Comparison of ENCODE assay signal across 14 cellular contexts in the genomic region with DNA sequence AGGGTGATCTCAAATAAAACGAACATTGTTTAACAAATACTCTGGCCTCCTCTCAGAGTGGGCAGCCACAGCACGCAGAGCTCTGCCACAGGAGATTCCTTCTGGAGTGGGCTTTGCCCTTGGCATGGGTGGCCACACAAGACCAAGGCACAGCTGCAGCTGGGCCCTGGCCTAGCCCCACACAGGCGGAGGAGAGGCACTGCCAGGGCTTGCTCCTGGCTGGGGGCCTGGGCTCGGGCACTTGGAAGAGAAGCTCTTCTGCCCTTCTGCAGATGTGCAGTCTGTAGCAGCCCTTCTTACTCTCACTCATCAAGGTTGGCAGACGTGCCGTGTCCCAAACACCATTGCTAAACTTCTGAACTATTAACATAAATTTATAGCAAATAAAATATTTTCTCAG.
A peak's percentile ranks its signal among the peaks of the same experiment; 100 is the strongest.
DNase-seq lines count a peak whose midpoint lies in the region; ATAC-seq, FAIRE-seq and TF ChIP-seq lines count a peak whose summit lies in the region.
"Had no signal": no experiment of that assay in that cellular context is flagged by ENCODE, and none has a peak within 500 bp of the region (broad histone marks: within the 10 kb centered on the region; RNA-seq: fewer than 3 reads in every experiment).

No MANE protein-coding gene starts in this region.

- peak overlapping the region; percentile 96 for H3K27ac Mint-ChIP-seq in T-helper 2 cell treated with Interferon-gamma antibody and Interleukin-4, amounts not matched to agents 5 μg/mL and 100 μg/mL, for 36 hours
- H3K27ac Mint-ChIP-seq in activated naive CD8-positive, alpha-beta T cell treated with anti-CD3 and anti-CD28 coated beads, Interleukin-2, amount 10 ng/mL, durations not matched to agents 7 days and 5 days: peak overlapping the region; percentile 92

- DNase-seq in T-helper 2 cell treated with Interferon-gamma antibody and Interleukin-4, amounts not matched to agents 5 μg/mL and 100 μg/mL, for 36 hours (ENCODE audit: low spot score): no peak
- DNase-seq in T-helper 2 cell (no peak), medulla oblongata (ENCODE audit: extremely low spot score) (peak; percentile 79), GM12891 (ENCODE audit: insufficient read length, low spot score) (no peak), NCI-H1417 treated with DMSO at 0.1 percent for 48 hours (lab: John Stamatoyannopoulos, UW) (no peak)
- no peak for DNase-seq in activated naive CD8-positive, alpha-beta T cell treated with anti-CD3 and anti-CD28 coated beads, Interleukin-2, amount 10 ng/mL, durations not matched to agents 7 days and 5 days
- no peak for DNase-seq in central memory CD4-positive, alpha-beta T cell
- DNase-seq: 8988T; activated CD4-positive, CD25-positive, alpha-beta regulatory T cell treated with anti-CD3 and anti-CD28 coated beads, Interleukin-2, amount 50 U/mL, for 72 hours; GM23248; NCI-H446 treated with DMSO at 0.1 percent for 48 hours had no signal

- no peak for TF ChIP-seq POLR2A in GM12891 (IDR thresholded peaks at IDR 0.05; ENCODE audit: low read depth, low read length)

- H3K36me3 Mint-ChIP-seq in T-helper 2 cell treated with Interferon-gamma antibody and Interleukin-4, amounts not matched to agents 5 μg/mL and 100 μg/mL, for 36 hours (ENCODE audit: low read depth): peaks cover 74% of the 10 kb centered on the region
- H3K36me3 Mint-ChIP-seq in activated naive CD8-positive, alpha-beta T cell treated with anti-CD3 and anti-CD28 coated beads, Interleukin-2, amount 10 ng/mL, durations not matched to agents 7 days and 5 days: peaks cover 47% of the 10 kb centered on the region

- POLR2A ChIA-PET in activated naive CD8-positive, alpha-beta T cell treated with anti-CD3 and anti-CD28 coated beads, Interleukin-2, amount 10 ng/mL, durations not matched to agents 7 days and 5 days (lab: Charles Lee): interaction anchor here (0.7 to 1.6 kb wide), 8 partner anchors 12 to 306 kb away, joined by 3 to 5 read pairs (median 3); no protein-coding TSS in a partner anchor

- H3K4me1 Mint-ChIP-seq in T-helper 2 cell treated with Interferon-gamma antibody and Interleukin-4, amounts not matched to agents 5 μg/mL and 100 μg/mL, for 36 hours (ENCODE audit: low read depth): peaks cover 83% of the 10 kb centered on the region
- H3K4me1 Mint-ChIP-seq in activated naive CD8-positive, alpha-beta T cell treated with anti-CD3 and anti-CD28 coated beads, Interleukin-2, amount 10 ng/mL, durations not matched to agents 7 days and 5 days: peaks cover 73% of the 10 kb centered on the region
- H3K4me1 Mint-ChIP-seq: brain had no signal

- no peak for ATAC-seq in activated naive CD8-positive, alpha-beta T cell treated with anti-CD3 and anti-CD28 coated beads, Interleukin-2, amount 10 ng/mL, durations not matched to agents 7 days and 5 days (ENCODE audit: low read depth)

- no peaks in the 10 kb centered on the region for H3K27me3 Mint-ChIP-seq in T-helper 2 cell treated with Interferon-gamma antibody and Interleukin-4, amounts not matched to agents 5 μg/mL and 100 μg/mL, for 36 hours (ENCODE audit: low read depth)
- no peaks in the 10 kb centered on the region for H3K27me3 Mint-ChIP-seq in activated naive CD8-positive, alpha-beta T cell treated with anti-CD3 and anti-CD28 coated beads, Interleukin-2, amount 10 ng/mL, durations not matched to agents 7 days and 5 days
- H3K27me3 Mint-ChIP-seq: brain had no signal

- peak overlapping the region; percentile 78 for H3K4me3 Mint-ChIP-seq in T-helper 2 cell treated with Interferon-gamma antibody and Interleukin-4, amounts not matched to agents 5 μg/mL and 100 μg/mL, for 36 hours
- H3K4me3 Mint-ChIP-seq in activated naive CD8-positive, alpha-beta T cell treated with anti-CD3 and anti-CD28 coated beads, Interleukin-2, amount 10 ng/mL, durations not matched to agents 7 days and 5 days: peak overlapping the region; percentile 70
- H3K4me3 Mint-ChIP-seq: brain had no signal

- FAIRE-seq in GM12891 (lab: Jason Lieb, UNC): no peak

- H3K27ac ChIP-seq in temporal lobe (ENCODE audit: low read depth, low read length): peak overlapping the region; percentile 77
- H3K27ac ChIP-seq: GM23248, KMS-11 had no signal

- H3K9me3 Mint-ChIP-seq in T-helper 2 cell treated with Interferon-gamma antibody and Interleukin-4, amounts not matched to agents 5 μg/mL and 100 μg/mL, for 36 hours: no peaks in the 10 kb centered on the region
- no peaks in the 10 kb centered on the region for H3K9me3 Mint-ChIP-seq in activated naive CD8-positive, alpha-beta T cell treated with anti-CD3 and anti-CD28 coated beads, Interleukin-2, amount 10 ng/mL, durations not matched to agents 7 days and 5 days
- H3K9me3 Mint-ChIP-seq: brain had no signal

TF ChIP-seq in GM12891, 5 proteins besides CTCF, POLR2A, EP300 and RAD21:
- TF ChIP-seq TAF1 (IDR thresholded peaks at IDR 0.05; ENCODE audit: low read depth, low read length) (no peak), POU2F2 (IDR thresholded peaks at IDR 0.05; ENCODE audit: low read depth, low read length) (no peak), PAX5 (IDR thresholded peaks at IDR 0.05; ENCODE audit: insufficient read depth, low read length, severe bottlenecking) (no peak), POLR2AphosphoS5 (IDR thresholded peaks at IDR 0.05; ENCODE audit: low read depth, low read length) (no peak), SPI1 (IDR thresholded peaks at IDR 0.05; ENCODE audit: low read depth, low read length) (no peak)
